In the genomic region with DNA sequence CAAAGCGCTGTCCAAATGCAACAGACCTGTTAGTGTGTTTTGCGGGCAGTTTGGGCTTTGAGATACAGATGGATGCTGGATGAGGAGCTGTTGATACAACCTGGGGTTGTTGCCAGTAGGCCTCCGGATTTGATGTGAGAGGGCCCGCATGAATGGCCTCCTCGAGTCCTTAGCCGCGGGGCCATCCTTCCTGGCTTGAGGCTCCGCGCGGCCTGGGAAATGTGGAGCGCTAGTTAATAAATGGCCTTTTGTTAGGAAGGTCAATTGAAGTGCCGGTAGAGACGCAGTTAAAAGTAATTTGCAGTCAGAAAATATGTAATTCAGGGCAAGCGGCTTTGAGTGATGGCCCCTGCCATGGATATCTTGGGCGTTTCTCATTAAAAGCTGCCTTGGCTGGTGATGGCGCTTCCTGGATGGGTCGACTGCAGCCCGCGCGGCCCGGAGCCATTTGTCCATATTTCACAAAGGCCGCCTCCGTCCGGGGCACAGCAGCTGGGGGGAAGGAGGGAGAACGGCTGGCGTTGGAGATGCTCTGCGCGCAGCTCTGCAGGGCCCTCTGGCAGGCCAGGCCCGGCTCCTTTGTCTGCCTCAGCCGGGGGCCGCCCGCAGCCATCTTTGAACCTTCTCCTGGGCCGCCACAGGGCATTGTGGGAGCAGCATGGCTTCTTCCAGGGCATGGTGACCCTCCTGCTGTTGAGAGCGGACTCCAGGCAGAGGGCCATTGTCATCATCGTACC, we compare ENCODE assay signal across 17 cellular contexts. TPM values are rescaled to one million over a fixed set of nuclear protein-coding genes. Genes with fewer than 3 reads are reported as not detected.
DNase-seq lines count a peak whose midpoint lies in the region; ATAC-seq and TF ChIP-seq lines count a peak whose summit lies in the region.
"Had no signal": no experiment of that assay in that cellular context is flagged by ENCODE, and none has a peak within 500 bp of the region (broad histone marks: within the 10 kb centered on the region; RNA-seq: fewer than 3 reads in every experiment).

No MANE protein-coding gene starts in this region.

- H3K27me3 ChIP-seq in H7 (ENCODE audit: control insufficient read depth, insufficient read depth, low read length) = no peaks in the 10 kb centered on the region
- no peaks in the 10 kb centered on the region for H3K27me3 ChIP-seq in brain microvascular endothelial cell (replicated peaks)
- no peaks in the 10 kb centered on the region for H3K27me3 ChIP-seq in layer of hippocampus (ENCODE audit: control insufficient read depth, insufficient read depth, low read length)
- H3K27me3 ChIP-seq: foreskin keratinocyte, thyroid gland had no signal

- TF ChIP-seq POLR2A in GM18505 (IDR thresholded peaks at IDR 0.05; ENCODE audit: borderline replicate concordance, extremely low read depth, insufficient read depth, insufficient read length) = no peak

- CTCF ChIA-PET in WTC11 (lab: Charles Lee) = interaction anchor here (0.6 kb wide), 1 partner anchor 369 kb away, joined by 3 read pairs; no protein-coding TSS in a partner anchor

- H3K4me3 ChIP-seq in H7 (ENCODE audit: insufficient read depth, low read depth, low read length) (no peak overlapping the region), brain microvascular endothelial cell (ENCODE audit: low read depth, low read length) (peak overlapping the region; percentile 9)
- H3K4me3 ChIP-seq: thyroid gland had no signal

- H3K27me3 Mint-ChIP-seq in WTC11 (ENCODE audit: low read depth) = no peaks in the 10 kb centered on the region
- H3K27me3 Mint-ChIP-seq: activated CD4-positive, alpha-beta memory T cell treated with anti-CD3 and anti-CD28 coated beads for 36 hours had no signal

- TF ChIP-seq CTCF in brain microvascular endothelial cell (IDR thresholded peaks at IDR 0.05; ENCODE audit: low read depth, low read length, missing control alignments) (no peak), WTC11 (IDR thresholded peaks at IDR 0.05) (no peak)

- in situ Hi-C loops in brain microvascular endothelial cell (cut with HindIII; ENCODE audit: low pct_ligation_motif_present, low sequenced_read_pairs) = no loop called here

- DNase-seq in H7 (peak; percentile 64), brain microvascular endothelial cell (no peak), substantia nigra (lab: John Stamatoyannopoulos, UW) (peak in 45 of 49 donors; percentile 49 to 91 (median 76)), islet precursor cell (no peak), WTC11 (ENCODE audit: low spot score) (no peak)
- DNase-seq: activated CD4-positive, alpha-beta memory T cell treated with anti-CD3 and anti-CD28 coated beads for 36 hours; aorta; EL; foreskin keratinocyte; NCI-H2107; SHP77 treated with DMSO at 0.1 percent for 48 hours; T-helper 9 cell; thyroid gland had no signal

- 0 out of 2 replicates have a peak, but pooled peaks cover 2% of the 10 kb centered on the region for H3K36me3 Mint-ChIP-seq in WTC11
- H3K36me3 Mint-ChIP-seq: activated CD4-positive, alpha-beta memory T cell treated with anti-CD3 and anti-CD28 coated beads for 36 hours had no signal

- no peaks in the 10 kb centered on the region for H3K9me3 Mint-ChIP-seq in WTC11
- H3K9me3 Mint-ChIP-seq: activated CD4-positive, alpha-beta memory T cell treated with anti-CD3 and anti-CD28 coated beads for 36 hours; activated T-helper 2 cell treated with anti-CD3 and anti-CD28 coated beads, Interferon-gamma antibody, Interleukin-2, Interleukin-4, amounts not matched to agents 10 μg/mL and 5 μg/mL and 100 μg/mL, durations not matched to agents 14 hours and 24 hours and 36 hours had no signal

- H3K36me3 ChIP-seq in H7 (replicated peaks; ENCODE audit: control insufficient read depth, insufficient read depth, low read length) = no peaks in the 10 kb centered on the region
- no peaks in the 10 kb centered on the region for H3K36me3 ChIP-seq in brain microvascular endothelial cell (replicated peaks)

- no peak overlapping the region for H3K27ac Mint-ChIP-seq in WTC11
- H3K27ac Mint-ChIP-seq: activated CD4-positive, alpha-beta memory T cell treated with anti-CD3 and anti-CD28 coated beads for 36 hours; activated T-helper 2 cell treated with anti-CD3 and anti-CD28 coated beads, Interferon-gamma antibody, Interleukin-2, Interleukin-4, amounts not matched to agents 10 μg/mL and 5 μg/mL and 100 μg/mL, durations not matched to agents 14 hours and 24 hours and 36 hours had no signal

- POLR2A ChIA-PET in WTC11 (lab: Charles Lee) = no interaction called here

- peaks cover 39% of the 10 kb centered on the region for H3K4me1 Mint-ChIP-seq in WTC11

- H3K27ac ChIP-seq in brain microvascular endothelial cell (no peak overlapping the region), layer of hippocampus (ENCODE audit: low read depth, low read length) (peak overlapping the region; percentile 94), substantia nigra (ENCODE audit: low read depth, low read length, poor library complexity, severe bottlenecking) (peak overlapping the region; percentile 94)
- H3K27ac ChIP-seq: foreskin keratinocyte, thyroid gland had no signal

- ATAC-seq in HG03175 (IDR thresholded peaks at IDR 0.05; ENCODE audit: unreplicated experiment) (no peak), WTC11 (no peak), GM18505 (IDR thresholded peaks at IDR 0.05; ENCODE audit: unreplicated experiment) (no peak)
- ATAC-seq: foreskin keratinocyte had no signal

- H3K4me3 Mint-ChIP-seq in WTC11 = no peak overlapping the region
- H3K4me3 Mint-ChIP-seq: activated CD4-positive, alpha-beta memory T cell treated with anti-CD3 and anti-CD28 coated beads for 36 hours had no signal

TF ChIP-seq in WTC11, 78 proteins besides CTCF, POLR2A, EP300 and RAD21 (continues in another document):
- TF ChIP-seq KAT7 (CRISPR knock-in tag; IDR thresholded peaks at IDR 0.05; ENCODE audit: borderline replicate concordance) = no peak
- no peak for TF ChIP-seq ZNF396 (CRISPR knock-in tag; IDR thresholded peaks at IDR 0.05; ENCODE audit: borderline replicate concordance)
- no peak for TF ChIP-seq ZNF121 (CRISPR knock-in tag; IDR thresholded peaks at IDR 0.05)
- TF ChIP-seq, protein P1, sequence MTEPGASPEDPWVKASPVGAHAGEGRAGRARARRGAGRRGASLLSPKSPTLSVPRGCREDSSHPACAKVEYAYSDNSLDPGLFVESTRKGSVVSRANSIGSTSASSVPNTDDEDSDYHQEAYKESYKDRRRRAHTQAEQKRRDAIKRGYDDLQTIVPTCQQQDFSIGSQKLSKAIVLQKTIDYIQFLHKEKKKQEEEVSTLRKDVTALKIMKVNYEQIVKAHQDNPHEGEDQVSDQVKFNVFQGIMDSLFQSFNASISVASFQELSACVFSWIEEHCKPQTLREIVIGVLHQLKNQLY (CRISPR knock-in tag; IDR thresholded peaks at IDR 0.05) = no peak
- TF ChIP-seq JUN (CRISPR knock-in tag; IDR thresholded peaks at IDR 0.05) = no peak
- TF ChIP-seq OVOL2 (CRISPR knock-in tag; IDR thresholded peaks at IDR 0.05; ENCODE audit: borderline replicate concordance) = no peak
- TF ChIP-seq FOXK1 (CRISPR knock-in tag; IDR thresholded peaks at IDR 0.05) = no peak
- TF ChIP-seq, protein P2, sequence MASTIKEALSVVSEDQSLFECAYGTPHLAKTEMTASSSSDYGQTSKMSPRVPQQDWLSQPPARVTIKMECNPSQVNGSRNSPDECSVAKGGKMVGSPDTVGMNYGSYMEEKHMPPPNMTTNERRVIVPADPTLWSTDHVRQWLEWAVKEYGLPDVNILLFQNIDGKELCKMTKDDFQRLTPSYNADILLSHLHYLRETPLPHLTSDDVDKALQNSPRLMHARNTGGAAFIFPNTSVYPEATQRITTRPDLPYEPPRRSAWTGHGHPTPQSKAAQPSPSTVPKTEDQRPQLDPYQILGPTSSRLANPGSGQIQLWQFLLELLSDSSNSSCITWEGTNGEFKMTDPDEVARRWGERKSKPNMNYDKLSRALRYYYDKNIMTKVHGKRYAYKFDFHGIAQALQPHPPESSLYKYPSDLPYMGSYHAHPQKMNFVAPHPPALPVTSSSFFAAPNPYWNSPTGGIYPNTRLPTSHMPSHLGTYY (CRISPR knock-in tag; IDR thresholded peaks at IDR 0.05) = no peak
- TF ChIP-seq ESRRA (CRISPR knock-in tag; IDR thresholded peaks at IDR 0.05; ENCODE audit: borderline replicate concordance) = no peak
- no peak for TF ChIP-seq ETV6 (CRISPR knock-in tag; IDR thresholded peaks at IDR 0.05)
- TF ChIP-seq SOX15 (CRISPR knock-in tag; IDR thresholded peaks at IDR 0.05) = no peak
- no peak for TF ChIP-seq ARID4B (CRISPR knock-in tag; IDR thresholded peaks at IDR 0.05; ENCODE audit: borderline replicate concordance)
- TF ChIP-seq ZNF317 (CRISPR knock-in tag; IDR thresholded peaks at IDR 0.05; ENCODE audit: borderline replicate concordance, low read depth) = no peak
- no peak for TF ChIP-seq TCF7 (CRISPR knock-in tag; IDR thresholded peaks at IDR 0.05; ENCODE audit: low read depth)
- no peak for TF ChIP-seq ZNF219 (CRISPR knock-in tag; IDR thresholded peaks at IDR 0.05; ENCODE audit: borderline replicate concordance)

RNA-seq across cellular contexts. Expression of gene MVB12B, which starts 11.2 kb away (rescaled TPM):
- total RNA-seq in H7 (2014; rRNA removed; shearing (Covaris generic)) = 6.1 and 7.2 TPM in 2 replicates
- total RNA-seq in WTC11 (2021) = 4.9 to 5.7 TPM (median 5.5 TPM) in 3 replicates

Comparison
In these comparisons a context has a peak if more than half of its experiments do, and no peak if none do; other contexts are left out.
1. DNase-seq: peak in H7 (single experiment) and substantia nigra (45 of 49); none in brain microvascular endothelial cell (single experiment), islet precursor cell (single experiment) and WTC11 (single experiment).